1 cellular context compared by ENCODE assay signal in genomic region chr10:12972146-12972545, GRCh38.
TF ChIP-seq lines count a peak whose summit lies in the region.

No MANE protein-coding gene starts in this region.

TF ChIP-seq in H1, 55 proteins besides CTCF, POLR2A, EP300 and RAD21:
- TF ChIP-seq CTBP2 (IDR thresholded peaks at IDR 0.05; ENCODE audit: borderline replicate concordance, insufficient read depth, insufficient read length, low read length) (no peak), CEBPB (IDR thresholded peaks at IDR 0.05; ENCODE audit: low read depth, low read length) (no peak)
